ENCODE assay signal across 11 cellular contexts in genomic region chr1:172041689-172042088, GRCh38.
DNase-seq lines count a peak whose midpoint lies in the region; ATAC-seq and TF ChIP-seq lines count a peak whose summit lies in the region.
"Had no signal": no experiment of that assay in that cellular context is flagged by ENCODE, and none has a peak within 500 bp of the region (broad histone marks: within the 10 kb centered on the region; RNA-seq: fewer than 3 reads in every experiment).

No MANE protein-coding gene starts in this region.

- DNase-seq in AG09309 (ENCODE audit: low read depth) (no peak), M059J (ENCODE audit: low read depth) (peak; percentile 61), cerebellar cortex (ENCODE audit: low spot score) (peak; percentile 45), myocyte (ENCODE audit: low read depth) (peak; percentile 38), occipital lobe (lab: John Stamatoyannopoulos, UW) (no peak), natural killer cell (no peak)
- no peak for DNase-seq in stimulated activated naive CD4-positive, alpha-beta T cell (lab: John Stamatoyannopoulos, UW)
- DNase-seq: activated CD4-positive, alpha-beta T cell treated with anti-CD3 and anti-CD28 coated beads, Interleukin-2, amount 50 U/mL, for 1 hour; NCI-H1417 treated with DMSO at 0.1 percent for 48 hours had no signal

- H3K9me3 Mint-ChIP-seq in natural killer cell = peaks cover 0 to 2% of the 10 kb centered on the region in 2 donors

- H3K4me3 ChIP-seq in AG09309 (ENCODE audit: control insufficient read depth, low read depth, low read length) = no peak overlapping the region
- H3K4me3 ChIP-seq: HAP-1 had no signal

- H3K27me3 Mint-ChIP-seq in natural killer cell (ENCODE audit: low read depth in 2 of 2) = no peaks in the 10 kb centered on the region

- no peak overlapping the region for H3K27ac Mint-ChIP-seq in natural killer cell

- ATAC-seq in natural killer cell (no peak), HG02678 (IDR thresholded peaks at IDR 0.05; ENCODE audit: unreplicated experiment) (no peak)

- H3K4me1 Mint-ChIP-seq in natural killer cell = peaks cover 7 to 8% of the 10 kb centered on the region in 2 donors

- H3K4me3 Mint-ChIP-seq in natural killer cell = no peak overlapping the region

- no peaks in the 10 kb centered on the region for H3K36me3 Mint-ChIP-seq in natural killer cell

- TF ChIP-seq CTCF in AG09309 (IDR thresholded peaks at IDR 0.05; ENCODE audit: control insufficient read depth, insufficient read depth, low read depth, low read length, missing control alignments) = peak; percentile 39
- TF ChIP-seq CTCF in natural killer cell (IDR thresholded peaks at IDR 0.05) = no peak

- intact Hi-C loops in natural killer cell (cut with micrococcal nuclease) = no loop called here

Comparison
In these comparisons a context has a peak if more than half of its experiments do, and no peak if none do; other contexts are left out.
1. DNase-seq: peak in M059J (single experiment), cerebellar cortex (single experiment) and myocyte (single experiment); none in AG09309 (single experiment), occipital lobe (single experiment), natural killer cell (single experiment) and stimulated activated naive CD4-positive, alpha-beta T cell (0 of 6).